Comparison of ENCODE assay signal across 8 cellular contexts in the genomic region with DNA sequence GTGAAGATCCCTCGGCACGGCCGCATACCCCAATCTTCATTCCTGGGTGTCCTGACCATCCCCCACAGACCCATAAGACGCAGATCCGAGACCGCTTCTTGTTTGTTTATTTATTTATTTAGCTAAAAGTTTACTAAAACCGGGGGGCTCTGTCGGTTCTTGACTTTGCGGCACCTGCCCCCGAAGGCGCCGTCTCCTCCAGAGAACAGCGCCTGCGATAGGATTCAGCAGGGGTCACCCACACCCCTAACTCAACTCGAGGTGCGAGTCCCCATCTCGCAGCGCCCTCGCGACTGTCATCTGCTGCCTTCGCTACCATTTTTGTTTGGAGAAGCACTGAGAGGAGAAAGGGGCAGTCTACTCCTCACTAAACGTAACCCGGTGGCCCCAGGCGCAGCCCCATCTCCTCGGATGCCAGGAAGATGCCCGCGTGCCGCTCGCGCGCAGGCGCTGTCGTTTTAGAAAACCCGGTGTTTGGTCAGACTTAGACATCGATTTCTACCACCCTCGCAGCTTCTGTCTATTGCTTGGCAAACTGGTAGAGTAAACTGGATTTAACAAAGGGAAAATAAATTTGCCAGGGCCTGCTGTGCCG. TPM values are rescaled to one million over a fixed set of nuclear protein-coding genes. Genes with fewer than 3 reads are reported as not detected.
DNase-seq lines count a peak whose midpoint lies in the region; ATAC-seq and TF ChIP-seq lines count a peak whose summit lies in the region.

No MANE protein-coding gene starts in this region.

- H3K9me3 Mint-ChIP-seq in activated T-cell treated with anti-CD3 and anti-CD28 coated beads, Interleukin-2, amount 50 U/mL, for 4 hours = no peaks in the 10 kb centered on the region

- H3K4me2 ChIP-seq in hepatocyte = peak overlapping the region; percentile 90

- peaks cover 45% of the 10 kb centered on the region for H3K27me3 ChIP-seq in hepatocyte

- H2AFZ ChIP-seq in hepatocyte = peak overlapping the region; percentile 56

- H3K4me1 ChIP-seq in hepatocyte (ENCODE audit: insufficient read depth) = no peaks in the 10 kb centered on the region

- peak; percentile 25 for ATAC-seq in HG03457 (IDR thresholded peaks at IDR 0.05; ENCODE audit: unreplicated experiment)
- ATAC-seq in activated T-cell treated with anti-CD3 and anti-CD28 coated beads, Interleukin-2, amount 50 U/mL, for 4 hours = peak; percentile 36 to 48

- H3K27ac ChIP-seq in hepatocyte = no peak overlapping the region

- H3K36me3 Mint-ChIP-seq in activated T-cell treated with anti-CD3 and anti-CD28 coated beads, Interleukin-2, amount 50 U/mL, for 4 hours (ENCODE audit: insufficient read depth) = no peaks in the 10 kb centered on the region

- TF ChIP-seq CTCF in hepatocyte (IDR thresholded peaks at IDR 0.05; ENCODE audit: poor library complexity) = no peak

- H3K4me3 Mint-ChIP-seq in activated T-cell treated with anti-CD3 and anti-CD28 coated beads, Interleukin-2, amount 50 U/mL, for 4 hours = peak overlapping the region; percentile 86

- no peaks in the 10 kb centered on the region for H3K9me3 ChIP-seq in hepatocyte (ENCODE audit: low read depth)

- H3K9me2 ChIP-seq in hepatocyte (replicated peaks; ENCODE audit: insufficient read depth) = no peaks in the 10 kb centered on the region

- no peaks in the 10 kb centered on the region for H3K36me3 ChIP-seq in hepatocyte (replicated peaks; ENCODE audit: insufficient read depth, low read depth)

- peaks cover 2% of the 10 kb centered on the region for H3K4me1 Mint-ChIP-seq in activated T-cell treated with anti-CD3 and anti-CD28 coated beads, Interleukin-2, amount 50 U/mL, for 4 hours (ENCODE audit: low read depth)

- H3K4me3 ChIP-seq in hepatocyte = peak overlapping the region; percentile 23

- peak; percentile 15 for DNase-seq in activated gamma-delta T cell (lab: John Stamatoyannopoulos, UW)
- DNase-seq in activated gamma-delta T cell treated with Interleukin-2 at 50 U/mL for 16 hours = no peak
- DNase-seq in activated T-cell treated with anti-CD3 and anti-CD28 coated beads, Interleukin-2, amount 50 U/mL, for 4 hours = peak; percentile 14
- no peak for DNase-seq in hepatocyte (ENCODE audit: low spot score)
- DNase-seq in stimulated activated CD4-positive, alpha-beta T cell treated with anti-CD3 and anti-CD28 coated beads, Interleukin-2, amount 100 ng/mL, for 24 hours = peak; percentile 28 to 46
- DNase-seq in NCI-H1048 (lab: John Stamatoyannopoulos, UW) = no peak
- DNase-seq in putamen (ENCODE audit: low spot score) = no peak

- H3K79me2 ChIP-seq in hepatocyte = no peaks in the 10 kb centered on the region

- H3K27me3 Mint-ChIP-seq in activated T-cell treated with anti-CD3 and anti-CD28 coated beads, Interleukin-2, amount 50 U/mL, for 4 hours (ENCODE audit: low read depth) = peaks cover 12% of the 10 kb centered on the region

- no peaks in the 10 kb centered on the region for H4K20me1 ChIP-seq in hepatocyte (ENCODE audit: insufficient read depth, poor library complexity, severe bottlenecking)

- 56% methylated on average over 37 of the region's 37 CpGs for WGBS in hepatocyte (ENCODE audit: low lambda C conversion rate, missing lambda C conversion rate)

RNA-seq across cellular contexts. Expression of gene GPR101, which starts 18.9 kb away (rescaled TPM):
- total RNA-seq in activated T-cell treated with anti-CD3 and anti-CD28 coated beads, Interleukin-2, amount 50 U/mL, for 4 hours = not detected
- total RNA-seq in hepatocyte = not detected in 2 replicates
- 0.25 TPM in 1 of 2 replicates, not detected in the other for polyA plus RNA-seq in hepatocyte

Comparison
In these comparisons a context has a peak if more than half of its experiments do, and no peak if none do; other contexts are left out.
1. DNase-seq: peak in activated gamma-delta T cell (single experiment), activated T-cell treated with anti-CD3 and anti-CD28 coated beads, Interleukin-2, amount 50 U/mL, for 4 hours (single experiment) and stimulated activated CD4-positive, alpha-beta T cell treated with anti-CD3 and anti-CD28 coated beads, Interleukin-2, amount 100 ng/mL, for 24 hours (2 of 2); none in activated gamma-delta T cell treated with Interleukin-2 at 50 U/mL for 16 hours (single experiment), hepatocyte (single experiment), NCI-H1048 (single experiment) and putamen (single experiment).